ENCODE assay signal across 18 cellular contexts in the genomic region with DNA sequence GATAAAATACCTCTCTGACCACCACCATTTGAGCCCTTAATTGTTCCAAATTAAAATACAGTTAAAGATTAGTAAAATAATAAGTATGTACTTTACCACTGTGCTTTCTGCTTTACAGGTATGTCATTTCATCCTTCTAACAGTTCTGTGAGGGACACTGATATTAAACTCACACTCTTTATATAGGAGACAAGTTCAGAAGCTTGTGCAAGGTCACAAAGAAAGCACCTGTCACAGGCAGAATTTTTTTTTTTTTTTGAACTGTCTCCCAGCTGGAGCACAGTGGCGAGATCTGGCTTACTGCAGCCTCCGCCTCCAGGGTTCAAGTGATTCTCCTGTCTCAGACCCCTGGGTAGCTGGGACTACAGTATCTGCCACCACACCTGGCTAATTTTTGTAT. TPM values are rescaled to one million over a fixed set of nuclear protein-coding genes. Genes with fewer than 3 reads are reported as not detected.
DNase-seq lines count a peak whose midpoint lies in the region; ATAC-seq and TF ChIP-seq lines count a peak whose summit lies in the region.
"Had no signal": no experiment of that assay in that cellular context is flagged by ENCODE, and none has a peak within 500 bp of the region (broad histone marks: within the 10 kb centered on the region; RNA-seq: fewer than 3 reads in every experiment).

No MANE protein-coding gene starts in this region.

- H4K20me1 ChIP-seq in PC-3 (ENCODE audit: low read length) (no peaks in the 10 kb centered on the region), smooth muscle cell (ENCODE audit: low read depth) (peaks cover 4% of the 10 kb centered on the region)

- no peaks in the 10 kb centered on the region for H3K9me2 ChIP-seq in PC-3 (replicated peaks; ENCODE audit: low read length)

- H3K27me3 Mint-ChIP-seq in HFFc6 (ENCODE audit: insufficient read depth) (peaks cover 6% of the 10 kb centered on the region), naive B cell (no peaks in the 10 kb centered on the region)
- H3K27me3 Mint-ChIP-seq: CD4-positive, CD25-positive, alpha-beta regulatory T cell; IgD-negative memory B cell had no signal

- ATAC-seq in PC-3 (0 out of 2 replicates have a peak, but pooled peaks have one; percentile 15), naive B cell (ENCODE audit: low read depth in 2 of 2) (no peak), GM18870 (IDR thresholded peaks at IDR 0.05; ENCODE audit: unreplicated experiment) (no peak)
- ATAC-seq: HepG2 had no signal

- H3K4me3 ChIP-seq in PC-3 (ENCODE audit: low read length) (no peak overlapping the region), smooth muscle cell (no peak overlapping the region), dorsolateral prefrontal cortex (no peak overlapping the region)

- no peaks in the 10 kb centered on the region for H3K9me3 Mint-ChIP-seq in HFFc6
- no peaks in the 10 kb centered on the region for H3K9me3 Mint-ChIP-seq in naive B cell
- H3K9me3 Mint-ChIP-seq: CD4-positive, CD25-positive, alpha-beta regulatory T cell; H9; IgD-negative memory B cell had no signal

- intact Hi-C loops in PC-3 (cut with micrococcal nuclease) (no loop called here), dorsolateral prefrontal cortex (cut with DNase I) (no loop called here)

- H2AFZ ChIP-seq in PC-3 (ENCODE audit: low read length), result no peak overlapping the region
- H2AFZ ChIP-seq in smooth muscle cell (ENCODE audit: low read depth), result no peak overlapping the region

- H3K79me2 ChIP-seq in PC-3 (ENCODE audit: low read length), result no peaks in the 10 kb centered on the region
- peaks cover 7% of the 10 kb centered on the region for H3K79me2 ChIP-seq in smooth muscle cell (ENCODE audit: low read depth)

- TF ChIP-seq CTCF in HFFc6 (IDR thresholded peaks at IDR 0.05), result no peak
- TF ChIP-seq CTCF in PC-3 (conservative IDR thresholded peaks at IDR 0.05; ENCODE audit: low read depth, low read length), result no peak
- no peak for TF ChIP-seq CTCF in smooth muscle cell (IDR thresholded peaks at IDR 0.05; ENCODE audit: borderline replicate concordance, insufficient read depth, poor library complexity, severe bottlenecking)
- no peak for TF ChIP-seq CTCF in dorsolateral prefrontal cortex (IDR thresholded peaks at IDR 0.05 in 54 of 56, conservative IDR thresholded peaks at IDR 0.05 in 2 of 56; ENCODE audit: low read depth in 1 of 56, partially characterized antibody in 56 of 56)

- no TSS peak for BruUV-seq in PC-3 (replicated peaks; lab: Mats Ljungman, UMichigan)

- H3K9ac ChIP-seq in PC-3 (ENCODE audit: low read length) (no peak overlapping the region), smooth muscle cell (ENCODE audit: low read depth) (no peak overlapping the region)

- CTCF ChIA-PET in PC-3 (lab: Charles Lee), result no interaction called here

- H3K27ac Mint-ChIP-seq in HFFc6 (peak overlapping the region; percentile 25; the same call in 1 of the 2 replicates), naive B cell (peak overlapping the region in 5 of 6 donors; percentile 21 to 86 (median 36))
- H3K27ac Mint-ChIP-seq: CD4-positive, CD25-positive, alpha-beta regulatory T cell; H9 had no signal

- peaks cover 40% of the 10 kb centered on the region for H3K4me1 Mint-ChIP-seq in HFFc6 (ENCODE audit: low read depth)
- H3K4me1 Mint-ChIP-seq in naive B cell, result no peaks in the 10 kb centered on the region

- DNase-seq in HFFc6 (no peak), PC-3 (no peak), naive B cell (no peak), smooth muscle cell (lab: John Stamatoyannopoulos, UW; ENCODE audit: unreplicated experiment) (no peak), germinal center (ENCODE audit: low spot score) (no peak), dorsolateral prefrontal cortex (no peak)
- DNase-seq: ACHN; BE2C; C1 segment of cervical spinal cord; Caco-2; CD4-positive, CD25-positive, alpha-beta regulatory T cell; DMS153; DMS79; GDM1; H9 had no signal

- POLR2A ChIA-PET in PC-3 (lab: Charles Lee; ENCODE audit: unreplicated experiment), result no interaction called here

- H3K4me1 ChIP-seq in PC-3 (ENCODE audit: insufficient read depth, low read length) (peaks cover 4% of the 10 kb centered on the region), smooth muscle cell (ENCODE audit: low read depth) (no peaks in the 10 kb centered on the region)
- H3K4me1 ChIP-seq: BE2C, Caco-2 had no signal

- H3K36me3 Mint-ChIP-seq in HFFc6 (ENCODE audit: low read depth), result peaks cover 46% of the 10 kb centered on the region
- peaks cover 29 to 53% of the 10 kb centered on the region in 2 donors for H3K36me3 Mint-ChIP-seq in naive B cell

- peaks cover 47% of the 10 kb centered on the region for H3K36me3 ChIP-seq in PC-3 (ENCODE audit: low read depth, low read length)
- H3K36me3 ChIP-seq in smooth muscle cell (ENCODE audit: low read depth), result peaks cover 41% of the 10 kb centered on the region
- H3K36me3 ChIP-seq: BE2C had no signal

- WGBS in smooth muscle cell (ENCODE audit: low lambda C conversion rate), result 100% methylated on average over 2 of the region's 2 CpGs

- H3K27me3 ChIP-seq in PC-3 (ENCODE audit: low read length) (no peaks in the 10 kb centered on the region), smooth muscle cell (ENCODE audit: low read depth) (no peaks in the 10 kb centered on the region), dorsolateral prefrontal cortex (no peaks in the 10 kb centered on the region)
- H3K27me3 ChIP-seq: BE2C had no signal

- no peak overlapping the region for H3K27ac ChIP-seq in PC-3 (ENCODE audit: low read length)
- peak overlapping the region; percentile 9 for H3K27ac ChIP-seq in smooth muscle cell (ENCODE audit: low read depth)
- peak overlapping the region in 11 of 59 donors; percentile 5 to 56 (median 29) for H3K27ac ChIP-seq in dorsolateral prefrontal cortex

- H3F3A ChIP-seq in PC-3 (ENCODE audit: low read length, unreplicated experiment), result peaks cover 6% of the 10 kb centered on the region
- H3F3A ChIP-seq in smooth muscle cell (ENCODE audit: low read depth), result no peaks in the 10 kb centered on the region

- no peak overlapping the region for H3K4me3 Mint-ChIP-seq in HFFc6
- H3K4me3 Mint-ChIP-seq in naive B cell, result no peak overlapping the region
- H3K4me3 Mint-ChIP-seq: CD4-positive, CD25-positive, alpha-beta regulatory T cell; H9; IgD-negative memory B cell had no signal

- no peak overlapping the region for H3K4me2 ChIP-seq in PC-3 (ENCODE audit: low read length)
- H3K4me2 ChIP-seq in smooth muscle cell, result no peak overlapping the region

- H3K9me3 ChIP-seq in PC-3 (ENCODE audit: low read length) (no peaks in the 10 kb centered on the region), smooth muscle cell (replicated peaks; ENCODE audit: low read depth) (no peaks in the 10 kb centered on the region)
- H3K9me3 ChIP-seq: BE2C, Caco-2 had no signal

RNA-seq across cellular contexts. Expression of gene GPR75, which starts 21.6 kb away (rescaled TPM):
- 1 to 10 TPM; 1.1 to 2.0 (median 1.5) TPM for total RNA-seq in HFFc6 (2021; fragmentation: NEBNext Ultra II Directional; extraction: Animal tissue kit (Norgen Biotek cat#: 25700))
- 1.5 and 2.4 TPM in 2 replicates for total RNA-seq in PC-3 (2014; rRNA removed)
- polyA plus RNA-seq in naive B cell (ENCODE audit: low read depth in 6 of 6), result not detected
- total RNA-seq in smooth muscle cell, result 1.5 and 2.7 TPM in 2 replicates
- polyA plus RNA-seq in smooth muscle cell, result 0.22 and 0.32 TPM in 2 replicates
- 10 to 100 TPM; 16.4 to 58.3 (median 36.7) TPM for total RNA-seq in dorsolateral prefrontal cortex
- polyA plus RNA-seq: CD4-positive, CD25-positive, alpha-beta regulatory T cell had no signal
